Comparison of ENCODE assay signal across 15 cellular contexts in genomic region chr1:103336376-103336775, GRCh38.
"Had no signal": no experiment of that assay in that cellular context is flagged by ENCODE, and none has a peak within 500 bp of the region (broad histone marks: within the 10 kb centered on the region; RNA-seq: fewer than 3 reads in every experiment).

No MANE protein-coding gene starts in this region.

- H3K36me3 ChIP-seq: adrenal gland, suprapubic skin had no signal

- ATAC-seq: activated CD4-positive, alpha-beta T cell treated with anti-CD3 and anti-CD28 coated beads for 36 hours; left ventricle myocardium superior had no signal

- H3K27ac ChIP-seq: adrenal gland, SK-N-MC, skin epidermis, suprapubic skin had no signal

- DNase-seq: activated CD4-positive, alpha-beta memory T cell treated with anti-CD3 and anti-CD28 coated beads, Interleukin-2, amount 10 ng/mL, durations not matched to agents 7 days and 5 days; activated CD4-positive, alpha-beta T cell treated with anti-CD3 and anti-CD28 coated beads for 36 hours; activated effector memory CD4-positive, alpha-beta T cell treated with anti-CD3 and anti-CD28 coated beads, Interleukin-2, amount 50 U/mL, for 16 hours; activated T-cell treated with anti-CD3 and anti-CD28 coated beads, Interleukin-2, amount 50 U/mL, for 24 hours; adrenal gland; hippocampal formation; left ventricle myocardium superior; mesendoderm; nephron progenitor cell; stimulated activated CD4-positive, alpha-beta T cell treated with anti-CD3 and anti-CD28 coated beads, Interleukin-4, amount 100 ng/mL, for 24 hours; stimulated activated naive CD4-positive, alpha-beta T cell treated with Interleukin-2 at 50 U/mL for 16 hours; T-helper 1 cell had no signal

- H3K9me3 ChIP-seq: adrenal gland, suprapubic skin had no signal

- H3K27me3 ChIP-seq: adrenal gland, suprapubic skin had no signal

- H3K4me1 ChIP-seq: adrenal gland, suprapubic skin had no signal

- H3K4me3 ChIP-seq: adrenal gland, SK-N-MC, skin epidermis, suprapubic skin had no signal
